ENCODE assay signal across 14 cellular contexts in the genomic region with DNA sequence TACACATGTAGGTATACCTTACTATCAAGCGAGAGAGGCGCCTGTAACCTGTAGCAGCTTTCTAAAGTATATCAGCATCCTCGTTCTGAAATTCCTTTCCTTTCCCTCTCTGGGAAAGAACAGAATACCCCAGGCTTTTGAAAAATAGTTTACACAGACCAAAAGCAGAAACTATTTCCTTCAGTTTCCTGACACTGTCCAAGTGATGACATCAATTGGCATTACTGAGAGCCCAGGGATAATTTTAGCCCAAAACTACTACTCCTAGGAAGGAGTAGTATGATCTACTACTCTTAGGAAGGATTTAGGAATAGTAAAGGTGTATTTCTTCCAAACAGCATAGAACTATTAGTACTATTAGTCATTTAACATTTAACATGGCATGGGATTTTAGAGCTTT. TPM values are rescaled to one million over a fixed set of nuclear protein-coding genes. Genes with fewer than 3 reads are reported as not detected.
"Had no signal": no experiment of that assay in that cellular context is flagged by ENCODE, and none has a peak within 500 bp of the region (broad histone marks: within the 10 kb centered on the region; RNA-seq: fewer than 3 reads in every experiment).

No MANE protein-coding gene starts in this region.

- ATAC-seq: natural killer cell treated with Interleukin-12 subunit alpha and Interleukin-12 subunit beta and Interleukin-15 and Interleukin-18, amount 100 ng/mL, for 72 hours; stimulated activated naive CD8-positive, alpha-beta T cell treated with anti-CD3 and anti-CD28 coated beads, Interleukin-15, Interleukin-2, amounts not matched to agents 100 U/mL and 50 U/mL, for 24 hours had no signal

- DNase-seq: activated B cell treated with CpG ODN at 0.5 μM for 24 hours; activated CD4-positive, alpha-beta T cell treated with anti-CD3 and anti-CD28 coated beads, Interleukin-2, amount 10 ng/mL, durations not matched to agents 7 days and 5 days; activated naive CD4-positive, alpha-beta T cell; activated T-cell treated with anti-CD3 and anti-CD28 coated beads for 4 hours; anterior cingulate cortex; stimulated activated naive CD8-positive, alpha-beta T cell treated with anti-CD3 and anti-CD28 coated beads, Interleukin-15, Interleukin-2, amounts not matched to agents 100 U/mL and 50 U/mL, for 24 hours; testis had no signal

- H3K27me3 ChIP-seq: hepatocyte, testis had no signal

- H3K4me1 ChIP-seq: testis had no signal

- H3K9me3 ChIP-seq: testis had no signal

- H3K4me3 ChIP-seq: hepatocyte, testis had no signal

- H3K27ac ChIP-seq: hepatocyte, testis had no signal

RNA-seq across cellular contexts. Expression of a gene that starts 6.0 kb away (rescaled TPM):
- total RNA-seq: activated CD4-positive, alpha-beta T cell treated with anti-CD3 and anti-CD28 coated beads, Interleukin-2, amount 10 ng/mL, durations not matched to agents 7 days and 5 days; natural killer cell treated with Interleukin-12 subunit alpha and Interleukin-12 subunit beta and Interleukin-15 and Interleukin-18, amount 100 ng/mL, for 72 hours had no signal

RNA-seq across cellular contexts. Expression of a gene that starts 21.2 kb away (rescaled TPM):
- total RNA-seq: activated B cell treated with CpG ODN at 0.5 μM for 24 hours; activated CD4-positive, alpha-beta T cell treated with anti-CD3 and anti-CD28 coated beads, Interleukin-2, amount 10 ng/mL, durations not matched to agents 7 days and 5 days; bronchial epithelial cell; frontal cortex; hepatocyte; lower leg skin; mesenteric fat pad; natural killer cell treated with Interleukin-12 subunit alpha and Interleukin-12 subunit beta and Interleukin-15 and Interleukin-18, amount 100 ng/mL, for 72 hours; SK-MEL-5; testis had no signal

RNA-seq across cellular contexts. Expression of a gene that starts 37.0 kb away (rescaled TPM):
- total RNA-seq: activated CD4-positive, alpha-beta T cell treated with anti-CD3 and anti-CD28 coated beads, Interleukin-2, amount 10 ng/mL, durations not matched to agents 7 days and 5 days; natural killer cell treated with Interleukin-12 subunit alpha and Interleukin-12 subunit beta and Interleukin-15 and Interleukin-18, amount 100 ng/mL, for 72 hours had no signal
